Comparison of ENCODE assay signal across 8 cellular contexts in the genomic region with DNA sequence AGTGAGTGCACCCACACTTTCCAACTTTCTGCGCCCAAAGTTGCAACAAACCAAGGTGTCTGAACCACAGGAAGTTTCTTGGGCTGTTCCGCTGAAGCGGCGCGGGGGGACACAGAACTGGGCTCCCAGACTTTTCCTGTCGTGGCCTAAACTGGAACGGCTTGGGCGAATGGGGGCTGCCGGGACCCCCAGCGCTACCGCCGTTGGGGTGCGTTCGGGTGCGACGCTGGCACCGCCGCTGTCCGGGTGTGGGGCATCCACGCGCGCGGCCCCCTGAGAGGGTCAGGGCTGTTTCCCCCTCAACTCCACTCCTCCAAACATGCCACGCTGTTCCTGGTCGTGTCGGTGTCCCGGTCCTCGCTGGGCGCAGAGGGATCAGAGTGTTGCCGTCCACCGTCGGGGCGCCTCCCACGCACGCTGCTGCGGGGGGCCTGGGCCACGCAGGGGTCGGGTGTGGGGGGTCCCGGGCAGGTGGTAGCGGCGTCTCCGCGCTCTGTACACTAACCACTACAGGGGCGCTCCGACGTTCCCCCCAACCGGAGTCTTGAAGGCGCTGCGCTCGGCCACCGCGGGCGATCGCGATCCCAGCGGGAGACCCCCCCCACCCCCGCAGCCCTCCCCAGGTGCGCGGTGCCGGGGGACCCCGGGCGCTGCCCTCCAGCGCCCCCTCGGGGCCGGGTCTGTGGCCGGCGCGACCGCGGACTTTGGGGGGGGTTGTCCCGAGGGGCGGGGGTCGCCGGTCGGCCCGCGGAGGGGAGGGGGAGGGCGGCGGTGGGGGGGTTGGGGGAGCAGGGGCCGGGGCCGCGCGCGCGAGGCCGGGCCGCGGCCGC. TPM values are rescaled to one million over a fixed set of nuclear protein-coding genes. Genes with fewer than 3 reads are reported as not detected.
DNase-seq lines count a peak whose midpoint lies in the region; ATAC-seq and TF ChIP-seq lines count a peak whose summit lies in the region.

No MANE protein-coding gene starts in this region.

- H3K36me3 ChIP-seq in ACC112 (ENCODE audit: insufficient read depth, low read length) (no peaks in the 10 kb centered on the region), right atrium auricular region (no peaks in the 10 kb centered on the region)

- peak; percentile 55 to 68 for TF ChIP-seq CTCF in right atrium auricular region (IDR thresholded peaks at IDR 0.05)

- no peaks in the 10 kb centered on the region for H3K9me3 Mint-ChIP-seq in activated naive CD4-positive, alpha-beta T cell treated with anti-CD3 and anti-CD28 coated beads, Interleukin-2, amount 50 U/mL, for 72 hours

- peak; percentile 39 for DNase-seq in RPMI7951 (ENCODE audit: low read depth)
- DNase-seq in activated naive CD4-positive, alpha-beta T cell treated with anti-CD3 and anti-CD28 coated beads, Interleukin-2, amount 50 U/mL, for 72 hours (ENCODE audit: low spot score in 2 of 2) = peak; percentile 63 to 64
- DNase-seq in right atrium auricular region (ENCODE audit: low spot score) = no peak
- DNase-seq in retina = peak; percentile 76
- no peak for DNase-seq in NCI-H1048 (lab: John Stamatoyannopoulos, UW)

- no peaks in the 10 kb centered on the region for H3K27me3 ChIP-seq in ACC112 (ENCODE audit: insufficient read depth, low read length)
- no peaks in the 10 kb centered on the region for H3K27me3 ChIP-seq in right atrium auricular region

- no peak overlapping the region for H3K27ac ChIP-seq in ACC112 (ENCODE audit: low read depth, low read length)
- H3K27ac ChIP-seq in right atrium auricular region = peak overlapping the region; percentile 84 to 86

- H3K79me2 ChIP-seq in ACC112 (ENCODE audit: control insufficient read depth, insufficient read depth, low read length, unreplicated experiment) = peaks cover 26% of the 10 kb centered on the region

- H3K4me1 ChIP-seq in ACC112 (ENCODE audit: control insufficient read depth, insufficient read depth, low read length, unreplicated experiment) (peaks cover 10% of the 10 kb centered on the region), right atrium auricular region (peaks cover 0 to 44% of the 10 kb centered on the region in 2 donors)

- H3K4me3 ChIP-seq in ACC112 (ENCODE audit: low read depth, low read length) (peak overlapping the region; percentile 87), right atrium auricular region (peak overlapping the region; percentile 60 to 92)

- peak overlapping the region; percentile 91 for H2AFZ ChIP-seq in ACC112 (ENCODE audit: low read length, unreplicated experiment)

- ATAC-seq in GM18511 (IDR thresholded peaks at IDR 0.05; ENCODE audit: unreplicated experiment) = peak; percentile 54
- peak; percentile 24 for ATAC-seq in HG03103 (IDR thresholded peaks at IDR 0.05; ENCODE audit: low read depth, unreplicated experiment)
- ATAC-seq in activated naive CD4-positive, alpha-beta T cell treated with anti-CD3 and anti-CD28 coated beads, Interleukin-2, amount 50 U/mL, for 72 hours = peak; percentile 21 to 63

- H3K36me3 Mint-ChIP-seq in activated naive CD4-positive, alpha-beta T cell treated with anti-CD3 and anti-CD28 coated beads, Interleukin-2, amount 50 U/mL, for 72 hours = no peaks in the 10 kb centered on the region

- peak overlapping the region in 1 of 2 donors; percentile 75 for H3K27ac Mint-ChIP-seq in activated naive CD4-positive, alpha-beta T cell treated with anti-CD3 and anti-CD28 coated beads, Interleukin-2, amount 50 U/mL, for 72 hours

- no peaks in the 10 kb centered on the region for H3K9me3 ChIP-seq in right atrium auricular region

RNA-seq across cellular contexts. Expression of gene CUX1, which starts 2.2 kb away (rescaled TPM):
- total RNA-seq in RPMI7951 (2014; rRNA removed; shearing (Covaris generic)) = 20.3 and 28.6 TPM in 2 replicates
- total RNA-seq in activated naive CD4-positive, alpha-beta T cell treated with anti-CD3 and anti-CD28 coated beads, Interleukin-2, amount 50 U/mL, for 72 hours = 10 to 100 TPM in 1 of 2 donors, 1 to 10 TPM in 1; 8.6 to 23.3 TPM
- 10 to 100 TPM; 71.1 to 94.4 TPM for total RNA-seq in right atrium auricular region

Comparison
In these comparisons a context has a peak if more than half of its experiments do, and no peak if none do; other contexts are left out.
1. DNase-seq: peak in RPMI7951 (single experiment), activated naive CD4-positive, alpha-beta T cell treated with anti-CD3 and anti-CD28 coated beads, Interleukin-2, amount 50 U/mL, for 72 hours (2 of 2) and retina (single experiment); none in right atrium auricular region (single experiment) and NCI-H1048 (single experiment).
2. Peak in every context shown above with its lines, with median percentiles within 50 percentile points of each other: ATAC-seq.